17 cellular contexts compared by ENCODE assay signal in genomic region chr9:116837038-116837998, GRCh38.
DNase-seq lines count a peak whose midpoint lies in the region; ATAC-seq, FAIRE-seq and TF ChIP-seq lines count a peak whose summit lies in the region.
"Had no signal": no experiment of that assay in that cellular context is flagged by ENCODE, and none has a peak within 500 bp of the region (broad histone marks: within the 10 kb centered on the region; RNA-seq: fewer than 3 reads in every experiment).

No MANE protein-coding gene starts in this region.

- ATAC-seq in GM12878 (0 out of 3 replicates have a peak, but pooled peaks have one; percentile 18), upper lobe of right lung (peak; percentile 36), GM21360 (IDR thresholded peaks at IDR 0.05; ENCODE audit: unreplicated experiment) (no peak)
- ATAC-seq: Panc1, T-helper 17 cell had no signal

- H3K9me3 ChIP-seq in GM12878 (replicated peaks; ENCODE audit: control insufficient read depth, insufficient read depth, low read length): no peaks in the 10 kb centered on the region
- no peaks in the 10 kb centered on the region for H3K9me3 ChIP-seq in upper lobe of right lung
- no peaks in the 10 kb centered on the region for H3K9me3 ChIP-seq in MM.1S (replicated peaks; ENCODE audit: insufficient read depth, low read length)
- H3K9me3 ChIP-seq in colonic mucosa: no peaks in the 10 kb centered on the region
- H3K9me3 ChIP-seq: left ventricle myocardium inferior had no signal

- no peak for TF ChIP-seq RAD21 in GM12878 (IDR thresholded peaks at IDR 0.05; ENCODE audit: insufficient read depth, low read depth, low read length)

- TF ChIP-seq POLR2A in GM12878 (IDR thresholded peaks at IDR 0.05; ENCODE audit: low read depth, low read length): no peak

- in situ Hi-C loops in GM12878 (cut with MboI): no loop called here

- H3K36me3 ChIP-seq in GM12878 (ENCODE audit: control insufficient read depth in 2 of 2, insufficient read depth in 2 of 2, low read length in 1 of 2) (no peaks in the 10 kb centered on the region), upper lobe of right lung (no peaks in the 10 kb centered on the region), MM.1S (replicated peaks; ENCODE audit: insufficient read depth, low read length) (no peaks in the 10 kb centered on the region), colonic mucosa (no peaks in the 10 kb centered on the region)
- H3K36me3 ChIP-seq: left ventricle myocardium inferior had no signal

- CTCF ChIA-PET in GM12878 (lab: Yijun Ruan, JAX): no interaction called here

- POLR2A ChIA-PET in GM12878 (lab: Charles Lee): no interaction called here

- no peaks in the 10 kb centered on the region for H4K20me1 ChIP-seq in GM12878 (ENCODE audit: control insufficient read depth, insufficient read depth)
- no peaks in the 10 kb centered on the region for H4K20me1 ChIP-seq in MM.1S (ENCODE audit: insufficient read depth, low read length)

- H3K4me3 ChIP-seq in GM12878 (no peak overlapping the region), upper lobe of right lung (no peak overlapping the region), MM.1S (ENCODE audit: low read length) (no peak overlapping the region), colonic mucosa (no peak overlapping the region)
- H3K4me3 ChIP-seq: left ventricle myocardium inferior had no signal

- no peaks in the 10 kb centered on the region for H3K4me1 ChIP-seq in GM12878 (ENCODE audit: control insufficient read depth, insufficient read depth, low read length)
- no peaks in the 10 kb centered on the region for H3K4me1 ChIP-seq in upper lobe of right lung
- no peaks in the 10 kb centered on the region for H3K4me1 ChIP-seq in MM.1S (ENCODE audit: low read length)
- no peaks in the 10 kb centered on the region for H3K4me1 ChIP-seq in colonic mucosa
- H3K4me1 ChIP-seq: left ventricle myocardium inferior had no signal

- BruUV-seq in GM12878 (replicated peaks; lab: Mats Ljungman, UMichigan): no TSS peak

- H3F3A ChIP-seq in MM.1S (ENCODE audit: insufficient read depth, low read length): no peaks in the 10 kb centered on the region

- H3K27me3 ChIP-seq in GM12878 (replicated peaks in 1 of 2; ENCODE audit: control insufficient read depth in 2 of 2, insufficient read depth in 2 of 2, low read length in 1 of 2): no peaks in the 10 kb centered on the region; a peak in 1 of 4 replicates
- no peaks in the 10 kb centered on the region for H3K27me3 ChIP-seq in upper lobe of right lung
- no peaks in the 10 kb centered on the region for H3K27me3 ChIP-seq in MM.1S (replicated peaks; ENCODE audit: insufficient read depth, low read length)
- H3K27me3 ChIP-seq in colonic mucosa: no peaks in the 10 kb centered on the region

- H3K4me2 ChIP-seq in GM12878 (ENCODE audit: control insufficient read depth, insufficient read depth) (no peak overlapping the region), MM.1S (ENCODE audit: low read depth, low read length) (no peak overlapping the region)

- H2AFZ ChIP-seq in GM12878 (ENCODE audit: control insufficient read depth, low read depth, low read length) (no peak overlapping the region), MM.1S (ENCODE audit: low read length) (no peak overlapping the region)

- H3K9me2 ChIP-seq in MM.1S (replicated peaks; ENCODE audit: insufficient read depth, low read length): no peaks in the 10 kb centered on the region

- TF ChIP-seq EP300 in GM12878 (IDR thresholded peaks at IDR 0.05; ENCODE audit: borderline replicate concordance in 1 of 2, control insufficient read depth in 1 of 2, low read depth in 2 of 2, low read length in 2 of 2): no peak

- H3K27ac ChIP-seq in GM12878 (ENCODE audit: control insufficient read depth, insufficient read depth): no peak overlapping the region
- H3K27ac ChIP-seq in upper lobe of right lung: no peak overlapping the region
- no peak overlapping the region for H3K27ac ChIP-seq in MM.1S (ENCODE audit: low read length)
- no peak overlapping the region for H3K27ac ChIP-seq in colonic mucosa
- H3K27ac ChIP-seq: 22Rv1, left ventricle myocardium inferior had no signal

- FAIRE-seq in GM12878 (lab: Jason Lieb, UNC): no peak

- TF ChIP-seq CTCF in GM12878 (IDR thresholded peaks at IDR 0.05 in 2 of 3, conservative IDR thresholded peaks at IDR 0.05 in 1 of 3; ENCODE audit: control insufficient read depth in 2 of 3, extremely low read depth in 1 of 3, insufficient read depth in 1 of 3, low read depth in 3 of 3, low read length in 3 of 3): no peak
- no peak for TF ChIP-seq CTCF in upper lobe of right lung (IDR thresholded peaks at IDR 0.05)
- TF ChIP-seq CTCF in MM.1S (IDR thresholded peaks at IDR 0.05; ENCODE audit: low read length): no peak
- TF ChIP-seq CTCF in colonic mucosa (IDR thresholded peaks at IDR 0.05): no peak

- SMC1A ChIA-PET in GM12878 (lab: Charles Lee; ENCODE audit: uncharacterized antibody, unreplicated experiment): interaction anchor here (1.3 kb wide), 1 partner anchor 24 kb away, joined by 3 read pairs; no protein-coding TSS in a partner anchor

- no peaks in the 10 kb centered on the region for H3K79me2 ChIP-seq in GM12878 (ENCODE audit: control insufficient read depth, insufficient read depth, low read length)
- no peaks in the 10 kb centered on the region for H3K79me2 ChIP-seq in MM.1S (ENCODE audit: low read length)

- RAD21 ChIA-PET in GM12878 (lab: Charles Lee; ENCODE audit: unreplicated experiment): no interaction called here

- intact Hi-C loops in GM12878 (cut with micrococcal nuclease; ENCODE audit: unreplicated experiment): no loop called here
- intact Hi-C loops in upper lobe of right lung (cut with DNase I): no loop called here
- intact Hi-C loops in colonic mucosa (cut with DNase I): no loop called here

- H3K9ac ChIP-seq in GM12878 (ENCODE audit: control insufficient read depth, insufficient read depth, low read length): no peak overlapping the region
- H3K9ac ChIP-seq in MM.1S (ENCODE audit: low read length): no peak overlapping the region
- H3K9ac ChIP-seq in colonic mucosa (ENCODE audit: low read depth in 2 of 2, low read length in 2 of 2): no peak overlapping the region

- DNase-seq in DMS79 treated with DMSO at 0.1 percent for 48 hours (lab: John Stamatoyannopoulos, UW) (peak; percentile 58), DMS79 (lab: John Stamatoyannopoulos, UW) (no peak), GM12878 (ENCODE audit: low read depth, low spot score) (no peak), islet precursor cell (peak; percentile 85), upper lobe of right lung (no peak), MM.1S (no peak), colonic mucosa (no peak)
- DNase-seq: activated CD4-positive, alpha-beta T cell treated with anti-CD3 and anti-CD28 coated beads for 48 hours; activated T-cell treated with anti-CD3 and anti-CD28 coated beads, Interleukin-2, amount 50 U/mL, for 24 hours; CD4-positive, alpha-beta T cell; foreskin fibroblast; KG1; left ventricle myocardium inferior; T-helper 17 cell had no signal

- WGBS in GM12878 (ENCODE audit: insufficient coverage, insufficient replicate concordance, low lambda C conversion rate, missing lambda C conversion rate): 20% methylated on average over 5 of the region's 5 CpGs

TF ChIP-seq in GM12878, 131 proteins besides CTCF, POLR2A, EP300 and RAD21:
- no peak for TF ChIP-seq MTA2 (IDR thresholded peaks at IDR 0.05; ENCODE audit: low read depth)
- TF ChIP-seq TAF1 (IDR thresholded peaks at IDR 0.05; ENCODE audit: borderline replicate concordance, low read depth, low read length): no peak
- TF ChIP-seq ZBTB4 (CRISPR knock-in tag; IDR thresholded peaks at IDR 0.05): no peak
- no peak for TF ChIP-seq ZNF384 (IDR thresholded peaks at IDR 0.05; ENCODE audit: borderline replicate concordance, low read depth, low read length)

Comparison
In these comparisons a context has a peak if more than half of its experiments do, and no peak if none do; other contexts are left out.
1. DNase-seq: peak in DMS79 treated with DMSO at 0.1 percent for 48 hours (single experiment) and islet precursor cell (single experiment); none in DMS79 (single experiment), GM12878 (single experiment), upper lobe of right lung (single experiment), MM.1S (single experiment) and colonic mucosa (single experiment).